Comparison of ENCODE assay signal across 22 cellular contexts in genomic region chr2:233851169-233851568, GRCh38. TPM values are rescaled to one million over a fixed set of nuclear protein-coding genes. Genes with fewer than 3 reads are reported as not detected.
DNase-seq lines count a peak whose midpoint lies in the region; ATAC-seq, FAIRE-seq and TF ChIP-seq lines count a peak whose summit lies in the region.
"Had no signal": no experiment of that assay in that cellular context is flagged by ENCODE, and none has a peak within 500 bp of the region (broad histone marks: within the 10 kb centered on the region; RNA-seq: fewer than 3 reads in every experiment).

No MANE protein-coding gene starts in this region.

- no peak overlapping the region for H2AFZ ChIP-seq in HepG2 (ENCODE audit: low read length)
- no peak overlapping the region for H2AFZ ChIP-seq in GM12878 (ENCODE audit: control insufficient read depth, low read depth, low read length)
- H2AFZ ChIP-seq in neural progenitor cell (replicated peaks), result no peak overlapping the region

- H3K27ac Mint-ChIP-seq in neural progenitor cell, result no peak overlapping the region

- H3K4me3 Mint-ChIP-seq in neural progenitor cell, result no peak overlapping the region

- H3K27me3 ChIP-seq in HepG2 (ENCODE audit: control insufficient read depth in 1 of 2, insufficient read depth in 2 of 2, low read length in 2 of 2) (peaks cover 2 to 3% of the 10 kb centered on the region in 2 experiments; a peak in 1 of 5 replicates), right lobe of liver (no peaks in the 10 kb centered on the region), GM12878 (replicated peaks in 1 of 2; ENCODE audit: control insufficient read depth in 2 of 2, insufficient read depth in 2 of 2, low read length in 1 of 2) (no peaks in the 10 kb centered on the region), neural progenitor cell (no peaks in the 10 kb centered on the region)
- H3K27me3 ChIP-seq: BLaER1 treated with 17β-estradiol and CSF1 and Interleukin-3, amounts not matched to agents 10 nM and 100 nM; Peyer's patch had no signal

- H4K20me1 ChIP-seq in HepG2 (ENCODE audit: insufficient read depth, low read length) (peaks cover 9% of the 10 kb centered on the region), GM12878 (ENCODE audit: control insufficient read depth, insufficient read depth) (0 out of 2 replicates have a peak, but pooled peaks cover 2% of the 10 kb centered on the region), neural progenitor cell (ENCODE audit: low read depth) (peaks cover 70% of the 10 kb centered on the region)

- in situ Hi-C loops in HepG2 (cut with HindIII; ENCODE audit: extremely low pct_ligation_motif_present, low pct_unique_long_range_greater_than_20kb) (no loop called here), GM12878 (cut with MboI) (no loop called here)

- H3K27me3 Mint-ChIP-seq in neural progenitor cell (ENCODE audit: insufficient read depth, low read depth), result no peaks in the 10 kb centered on the region

- peaks cover 39% of the 10 kb centered on the region for H3K36me3 Mint-ChIP-seq in neural progenitor cell

- FAIRE-seq in HepG2 (lab: Jason Lieb, UNC), result no peak
- no peak for FAIRE-seq in GM12878 (lab: Jason Lieb, UNC)
- FAIRE-seq: GM12892, HTR-8/SVneo had no signal

- peaks cover 10% of the 10 kb centered on the region for H3F3A ChIP-seq in neural progenitor cell (ENCODE audit: low read depth)

- TF ChIP-seq POLR2A in HepG2 (IDR thresholded peaks at IDR 0.05; ENCODE audit: insufficient read depth in 1 of 2, low read depth in 2 of 2, low read length in 2 of 2), result no peak
- TF ChIP-seq POLR2A in right lobe of liver (IDR thresholded peaks at IDR 0.05), result no peak
- TF ChIP-seq POLR2A in NB4 (IDR thresholded peaks at IDR 0.05; ENCODE audit: extremely low read depth, insufficient read length), result no peak
- no peak for TF ChIP-seq POLR2A in GM12878 (IDR thresholded peaks at IDR 0.05; ENCODE audit: low read depth, low read length)

- H3K4me3 ChIP-seq in HepG2 (replicated peaks in 1 of 3; ENCODE audit: insufficient read depth in 1 of 3, low read depth in 2 of 3, low read length in 3 of 3), result no peak overlapping the region
- no peak overlapping the region for H3K4me3 ChIP-seq in right lobe of liver
- peak overlapping the region; percentile 6 for H3K4me3 ChIP-seq in NB4 (ENCODE audit: low read depth, low read length)
- H3K4me3 ChIP-seq in GM12878, result no peak overlapping the region
- H3K4me3 ChIP-seq in neural progenitor cell, result no peak overlapping the region
- H3K4me3 ChIP-seq: Peyer's patch had no signal

- H3K9me3 ChIP-seq in HepG2 (ENCODE audit: low read length) (no peaks in the 10 kb centered on the region), right lobe of liver (no peaks in the 10 kb centered on the region), GM12878 (replicated peaks; ENCODE audit: control insufficient read depth, insufficient read depth, low read length) (no peaks in the 10 kb centered on the region), neural progenitor cell (ENCODE audit: low read depth) (no peaks in the 10 kb centered on the region)
- H3K9me3 ChIP-seq: Caco-2, Peyer's patch had no signal

- H3K4me2 ChIP-seq in HepG2 (ENCODE audit: low read depth, low read length) (no peak overlapping the region), GM12878 (ENCODE audit: control insufficient read depth, insufficient read depth) (no peak overlapping the region), neural progenitor cell (peak overlapping the region; percentile 98)

- TF ChIP-seq EP300 in HepG2 (IDR thresholded peaks at IDR 0.05; ENCODE audit: low read depth in 2 of 2, low read length in 2 of 2) (no peak), HepG2 (CRISPR knock-in tag; IDR thresholded peaks at IDR 0.05; ENCODE audit: borderline replicate concordance) (no peak), GM12878 (IDR thresholded peaks at IDR 0.05; ENCODE audit: borderline replicate concordance in 1 of 2, control insufficient read depth in 1 of 2, low read depth in 2 of 2, low read length in 2 of 2) (no peak)

- H3K79me2 ChIP-seq in HepG2 (ENCODE audit: insufficient read depth, low read length), result peaks cover 39% of the 10 kb centered on the region
- H3K79me2 ChIP-seq in GM12878 (ENCODE audit: control insufficient read depth, insufficient read depth, low read length), result peaks cover 43% of the 10 kb centered on the region
- H3K79me2 ChIP-seq in neural progenitor cell (ENCODE audit: low read depth), result peaks cover 80% of the 10 kb centered on the region

- TF ChIP-seq CTCF in HepG2 (CRISPR knock-in tag; IDR thresholded peaks at IDR 0.05) (no peak), right lobe of liver (IDR thresholded peaks at IDR 0.05) (no peak), NB4 (IDR thresholded peaks at IDR 0.05; ENCODE audit: low read depth, low read length) (no peak), GM12878 (IDR thresholded peaks at IDR 0.05 in 2 of 3, conservative IDR thresholded peaks at IDR 0.05 in 1 of 3; ENCODE audit: control insufficient read depth in 2 of 3, extremely low read depth in 1 of 3, insufficient read depth in 1 of 3, low read depth in 3 of 3, low read length in 3 of 3) (no peak), neural progenitor cell (IDR thresholded peaks at IDR 0.05) (no peak)

- CTCF ChIA-PET in HepG2 (lab: Yijun Ruan, JAX; ENCODE audit: low intra/inter-chr PET ratio, low total read pairs) (no interaction called here), GM12878 (lab: Yijun Ruan, JAX) (interaction anchor here (1.0 to 1.1 kb wide), 2 partner anchors 8 to 12 kb away, joined by 3 read pairs; no protein-coding TSS in a partner anchor)

- POLR2A ChIA-PET in HepG2 (lab: Yijun Ruan, JAX) (no interaction called here), GM12878 (lab: Charles Lee) (no interaction called here)

- H3K9ac ChIP-seq in HepG2 (ENCODE audit: insufficient read depth, low read depth, low read length) (no peak overlapping the region), GM12878 (ENCODE audit: control insufficient read depth, insufficient read depth, low read length) (no peak overlapping the region), neural progenitor cell (no peak overlapping the region)

- DNase-seq in HepG2 (ENCODE audit: low spot score) (no peak), right lobe of liver (no peak), NB4 (ENCODE audit: low read depth) (peak; percentile 2), GM12878 (ENCODE audit: low read depth, low spot score) (no peak), neural progenitor cell (ENCODE audit: low spot score) (no peak), germinal center (ENCODE audit: low spot score) (no peak), NCI-H2107 treated with DMSO at 0.1 percent for 48 hours (lab: John Stamatoyannopoulos, UW; ENCODE audit: unreplicated experiment) (no peak)
- no peak for DNase-seq in activated CD4-positive, alpha-beta T cell treated with anti-CD3 and anti-CD28 coated beads, Interleukin-2, amount 50 U/mL, for 48 hours
- DNase-seq: Caco-2; CD4-positive, alpha-beta memory T cell; DMS 273 treated with DMSO at 0.1 percent for 48 hours; IMR-90; NCI-H1417; NCI-H187; NCI-H510A treated with DMSO at 0.1 percent for 48 hours; NCI-H748 treated with DMSO at 0.1 percent for 48 hours; NK-92 treated with Interleukin-12 subunit alpha and Interleukin-12 subunit beta, amount 100 ng/mL, for 24 hours had no signal

- peaks cover 39% of the 10 kb centered on the region for H3K4me1 ChIP-seq in HepG2 (ENCODE audit: insufficient read depth, low read length)
- peaks cover 0 to 4% (median 0%) of the 10 kb centered on the region in 4 donors for H3K4me1 ChIP-seq in right lobe of liver
- peaks cover 7% of the 10 kb centered on the region; the same call in 1 of the 2 replicates for H3K4me1 ChIP-seq in GM12878 (ENCODE audit: control insufficient read depth, insufficient read depth, low read length)
- peaks cover 33% of the 10 kb centered on the region for H3K4me1 ChIP-seq in neural progenitor cell
- H3K4me1 ChIP-seq: Caco-2 had no signal

- no peaks in the 10 kb centered on the region for H3K9me3 Mint-ChIP-seq in neural progenitor cell
- H3K9me3 Mint-ChIP-seq: CD4-positive, alpha-beta memory T cell had no signal

- ATAC-seq in HepG2, result no peak
- no peak for ATAC-seq in right lobe of liver
- no peak for ATAC-seq in GM12878
- ATAC-seq: SK-N-SH treated with all-trans-retinoic acid at 6 μM for 48 hours had no signal

- SMC1A ChIA-PET in GM12878 (lab: Charles Lee; ENCODE audit: uncharacterized antibody, unreplicated experiment), result no interaction called here

- no peak overlapping the region for H3K27ac ChIP-seq in HepG2 (ENCODE audit: extremely low read length, insufficient read depth, low read length)
- H3K27ac ChIP-seq in right lobe of liver, result no peak overlapping the region
- H3K27ac ChIP-seq in GM12878 (ENCODE audit: control insufficient read depth, insufficient read depth), result no peak overlapping the region
- H3K27ac ChIP-seq in neural progenitor cell, result no peak overlapping the region
- H3K27ac ChIP-seq: Peyer's patch had no signal

- TF ChIP-seq RAD21 in HepG2 (CRISPR knock-in tag; IDR thresholded peaks at IDR 0.05), result no peak
- no peak for TF ChIP-seq RAD21 in GM12878 (IDR thresholded peaks at IDR 0.05; ENCODE audit: insufficient read depth, low read depth, low read length)

- intact Hi-C loops in HepG2 (cut with micrococcal nuclease; ENCODE audit: unreplicated experiment) (no loop called here), right lobe of liver (cut with DNase I) (no loop called here), GM12878 (cut with micrococcal nuclease; ENCODE audit: unreplicated experiment) (loop anchor here (5.0 kb wide), 1 partner anchor 789 kb away; the partner anchor contains the start of gene INPP5D)

- peaks cover 29% of the 10 kb centered on the region for H3K4me1 Mint-ChIP-seq in neural progenitor cell

- RAD21 ChIA-PET in GM12878 (lab: Charles Lee; ENCODE audit: unreplicated experiment), result no interaction called here

- 96% methylated on average over 6 of the region's 6 CpGs for WGBS in HepG2 (ENCODE audit: low lambda C conversion rate)
- WGBS in right lobe of liver (ENCODE audit: insufficient coverage, low coverage, low lambda C conversion rate, missing lambda C conversion rate), result 94% methylated on average over 6 of the region's 6 CpGs
- 79% methylated on average over 6 of the region's 6 CpGs for WGBS in GM12878 (ENCODE audit: insufficient coverage, insufficient replicate concordance, low lambda C conversion rate, missing lambda C conversion rate)

- H3K36me3 ChIP-seq in HepG2 (replicated peaks in 1 of 2; ENCODE audit: control insufficient read depth in 1 of 2, insufficient read depth in 2 of 2, low read length in 2 of 2), result peaks cover 34 to 61% of the 10 kb centered on the region in 2 experiments
- no peaks in the 10 kb centered on the region for H3K36me3 ChIP-seq in right lobe of liver
- H3K36me3 ChIP-seq in GM12878 (ENCODE audit: control insufficient read depth in 2 of 2, insufficient read depth in 2 of 2, low read length in 1 of 2), result peaks cover 25 to 29% of the 10 kb centered on the region in 2 experiments
- H3K36me3 ChIP-seq in neural progenitor cell, result peaks cover 14% of the 10 kb centered on the region
- H3K36me3 ChIP-seq: Peyer's patch had no signal

- BruUV-seq in HepG2 (replicated peaks; lab: Mats Ljungman, UMichigan) (no TSS peak), GM12878 (replicated peaks; lab: Mats Ljungman, UMichigan) (no TSS peak)

RNA-seq across cellular contexts. Expression of gene HJURP, which starts 3.2 kb away (rescaled TPM):
- total RNA-seq in HepG2 (2016; rRNA removed; fragmentation: Illumina TruSeq; extraction: Trizol), result 36.3 and 45.9 TPM in 2 replicates
- total RNA-seq in HepG2 (2016; cell fraction: cytosol; rRNA removed; fragmentation: Illumina TruSeq; extraction: Trizol; ENCODE audit: low read depth), result 12.1 and 14.1 TPM in 2 replicates
- 35.1 and 51.2 TPM in 2 replicates for total RNA-seq in HepG2 (2016; cell fraction: insoluble cytoplasmic fraction; rRNA removed; fragmentation: Illumina TruSeq; extraction: Trizol)
- total RNA-seq in HepG2 (2016; cell fraction: membrane; rRNA removed; fragmentation: Illumina TruSeq; extraction: Trizol), result 26.8 and 29.4 TPM in 2 replicates
- total RNA-seq in HepG2 (2016; cell fraction: nucleus; rRNA removed; fragmentation: Illumina TruSeq; extraction: Trizol), result 33.4 and 36.8 TPM in 2 replicates
- 26.0 and 43.9 TPM in 2 replicates for polyA plus RNA-seq in HepG2 (2011; rRNA removed)
- 14.5 and 27.5 TPM in 2 replicates for polyA plus RNA-seq in HepG2 (2011; cell fraction: cytosol; rRNA removed)
- 39.6 and 70.3 TPM in 2 replicates for polyA plus RNA-seq in HepG2 (2011; cell fraction: nucleus; rRNA removed)
- polyA plus RNA-seq in HepG2 (2012), result 7.6 and 21.0 TPM in 2 replicates
- polyA plus RNA-seq in HepG2 (2016; cell fraction: cytosol; fragmentation: Illumina TruSeq; extraction: Trizol; ENCODE audit: low read depth), result 2.9 and 3.6 TPM in 2 replicates
- 43.4 and 45.0 TPM in 2 replicates for polyA plus RNA-seq in HepG2 (2016; cell fraction: insoluble cytoplasmic fraction; fragmentation: Illumina TruSeq; extraction: Trizol; ENCODE audit: low read depth)
- polyA plus RNA-seq in HepG2 (2016; cell fraction: membrane; fragmentation: Illumina TruSeq; extraction: Trizol; ENCODE audit: low read depth), result 5.8 and 7.3 TPM in 2 replicates
- 88.1 and 90.3 TPM in 2 replicates for polyA plus RNA-seq in HepG2 (2016; cell fraction: nucleus; fragmentation: Illumina TruSeq; extraction: Trizol; ENCODE audit: insufficient read depth, low read depth)
- 91.3 and 113 TPM in 2 replicates for polyA minus RNA-seq in HepG2 (2011; rRNA and poly(A)+ RNA removed; ENCODE audit: low replicate concordance)
- polyA minus RNA-seq in HepG2 (2011; cell fraction: cytosol; rRNA and poly(A)+ RNA removed), result 17.1 and 31.6 TPM in 2 replicates
- 19.5 and 34.5 TPM in 2 replicates for polyA minus RNA-seq in HepG2 (2011; cell fraction: nucleus; rRNA and poly(A)+ RNA removed)
- total RNA-seq in right lobe of liver, result 1 to 10 TPM in 3 of 6 experiments, under 1 TPM in 3; 0.27 to 2.5 (median 0.89) TPM
- 48.9 and 49.7 TPM in 2 replicates for total RNA-seq in GM12878 (2013; cell fraction: nucleolus; rRNA removed)
- total RNA-seq in GM12878 (2014; rRNA removed), result 27.0 and 28.9 TPM in 2 replicates
- 35.3 and 35.4 TPM in 2 replicates for total RNA-seq in GM12878 (2014; rRNA removed; fragmentation: Illumina TruSeq; extraction: Trizol)
- total RNA-seq in GM12878 (2021), result 45.6 and 49.6 TPM in 2 replicates
- polyA plus RNA-seq in GM12878 (2011; ENCODE audit: low read depth), result 15.9 TPM
- polyA plus RNA-seq in GM12878 (2011; rRNA removed), result 57.4 and 68.9 TPM in 2 replicates
- polyA plus RNA-seq in GM12878 (2011; cell fraction: cytosol; rRNA removed), result 54.1 and 63.5 TPM in 2 replicates
- polyA plus RNA-seq in GM12878 (2011; cell fraction: nucleus; rRNA removed), result 94.2 and 142 TPM in 2 replicates
- 21.1 and 22.8 TPM in 2 replicates for polyA plus RNA-seq in GM12878 (2012)
- 45.2 and 49.7 TPM in 2 replicates for polyA plus RNA-seq in GM12878 (2014; fragmentation: Illumina TruSeq; extraction: Trizol)
- 10 to 100 TPM; 12.7 to 12.9 TPM for polyA plus RNA-seq in GM12878 (2014; fragmentation: Nextera tagmentation; extraction: Ambion mirVana)
- polyA plus RNA-seq in GM12878 (2014; rRNA removed), result 43.6 and 43.7 TPM in 2 replicates
- 10 to 100 TPM; 52.4 to 63.1 TPM for polyA plus RNA-seq in GM12878 (2016; fragmentation: Nextera tagmentation; extraction: Ambion mirVana)
- 106 and 138 TPM in 2 replicates for polyA minus RNA-seq in GM12878 (2011; rRNA and poly(A)+ RNA removed)
- polyA minus RNA-seq in GM12878 (2011; cell fraction: cytosol; rRNA and poly(A)+ RNA removed), result 29.7 and 42.4 TPM in 2 replicates
- polyA minus RNA-seq in GM12878 (2011; cell fraction: nucleus; rRNA and poly(A)+ RNA removed), result 25.0 and 25.6 TPM in 2 replicates
- total RNA-seq in neural progenitor cell (ENCODE audit: low replicate concordance), result 101 and 109 TPM in 2 replicates
- polyA plus RNA-seq: CD4-positive, alpha-beta memory T cell had no signal

Comparison
In these comparisons a context has a peak if more than half of its experiments do, and no peak if none do; other contexts are left out.
1. Of the 75 proteins assayed by ChIP-seq in both HepG2 and GM12878: peak only in HepG2: none; only in GM12878: none; in both: ZBTB40; in neither: 74.